Comparison of ENCODE assay signal across 8 cellular contexts in the genomic region with DNA sequence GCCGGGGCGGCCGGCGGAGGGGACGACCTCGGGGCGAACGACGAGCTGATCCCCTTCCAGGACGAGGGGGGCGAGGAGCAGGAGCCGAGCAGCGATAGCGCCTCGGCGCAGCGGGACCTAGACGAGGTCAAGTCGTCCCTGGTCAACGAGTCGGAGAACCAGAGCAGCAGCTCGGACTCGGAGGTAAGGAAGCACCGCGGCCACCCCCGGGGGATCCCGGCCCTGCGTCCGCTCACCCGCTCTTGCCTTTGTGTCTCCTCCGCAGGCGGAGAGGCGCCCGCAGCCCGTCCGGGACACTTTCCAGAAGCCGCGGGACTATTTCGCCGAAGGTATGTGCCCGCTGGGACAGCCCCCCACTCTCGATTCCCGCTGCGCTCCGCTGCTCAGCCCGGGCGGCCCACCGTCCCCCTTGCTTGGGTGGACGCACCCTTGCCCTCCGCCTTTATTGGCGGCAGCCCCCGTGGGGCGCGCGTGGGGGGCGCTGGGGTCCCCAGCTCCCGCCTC. TPM values are rescaled to one million over a fixed set of nuclear protein-coding genes. Genes with fewer than 3 reads are reported as not detected.
DNase-seq lines count a peak whose midpoint lies in the region; ATAC-seq and TF ChIP-seq lines count a peak whose summit lies in the region.

No MANE protein-coding gene starts in this region.

- intact Hi-C loops in Right ventricle myocardium inferior (cut with DNase I) (loop anchor here (1.0 to 5.0 kb wide), 4 partner anchors 43 to 151 kb away; no protein-coding TSS in a partner anchor), aorta (cut with DNase I) (loop anchor here (1.0 to 5.0 kb wide), 3 partner anchors 67 to 151 kb away; no protein-coding TSS in a partner anchor)

- H3K27ac ChIP-seq in cardiac muscle cell (peak overlapping the region; percentile 56), endodermal cell (ENCODE audit: low read depth, low read length) (peak overlapping the region; percentile 62), mucosa of rectum (ENCODE audit: low read depth in 2 of 2, low read length in 2 of 2) (peak overlapping the region; percentile 9 to 32), aorta (ENCODE audit: low read depth in 1 of 2, low read length in 2 of 2) (peak overlapping the region in 1 of 2 donors; percentile 61)

- no peak for TF ChIP-seq CTCF in cardiac muscle cell (IDR thresholded peaks at IDR 0.05; ENCODE audit: low read depth, low read length)
- no peak for TF ChIP-seq CTCF in endodermal cell (conservative IDR thresholded peaks at IDR 0.05)

- no peak overlapping the region for H3K4me3 Mint-ChIP-seq in T-helper 2 cell treated with Interferon-gamma antibody and Interleukin-4, amounts not matched to agents 5 μg/mL and 100 μg/mL, for 36 hours
- peak overlapping the region; percentile 84 for H3K4me3 Mint-ChIP-seq in endodermal cell

- H3K27ac Mint-ChIP-seq in T-helper 2 cell treated with Interferon-gamma antibody and Interleukin-4, amounts not matched to agents 5 μg/mL and 100 μg/mL, for 36 hours, result no peak overlapping the region
- H3K27ac Mint-ChIP-seq in endodermal cell, result peak overlapping the region; percentile 30

- WGBS in endodermal cell (ENCODE audit: insufficient coverage in 1 of 2, insufficient read length in 1 of 2), 2 experiments, result 0% methylated on average over 15 to 57 of the region's 57 CpGs
- 0 to 1% methylated on average over 44 to 57 of the region's 57 CpGs for WGBS in aorta, 2 donors

- H3K9me3 Mint-ChIP-seq in T-helper 2 cell treated with Interferon-gamma antibody and Interleukin-4, amounts not matched to agents 5 μg/mL and 100 μg/mL, for 36 hours, result no peaks in the 10 kb centered on the region
- no peaks in the 10 kb centered on the region for H3K9me3 Mint-ChIP-seq in endodermal cell

- H3K36me3 ChIP-seq in cardiac muscle cell, result no peaks in the 10 kb centered on the region
- peaks cover 26% of the 10 kb centered on the region for H3K36me3 ChIP-seq in endodermal cell (ENCODE audit: control insufficient read depth, insufficient read depth, low read length)
- no peaks in the 10 kb centered on the region for H3K36me3 ChIP-seq in mucosa of rectum (ENCODE audit: control insufficient read depth in 2 of 2, insufficient read depth in 2 of 2, low read length in 2 of 2)
- no peaks in the 10 kb centered on the region for H3K36me3 ChIP-seq in aorta (ENCODE audit: control insufficient read depth in 1 of 2, insufficient read depth in 2 of 2, low read length in 1 of 2)

- H3K4me1 ChIP-seq in cardiac muscle cell (ENCODE audit: low read depth), result peaks cover 14% of the 10 kb centered on the region
- peaks cover 12% of the 10 kb centered on the region for H3K4me1 ChIP-seq in endodermal cell (ENCODE audit: control insufficient read depth, insufficient read depth, low read length)
- peaks cover 4 to 5% of the 10 kb centered on the region in 2 donors for H3K4me1 ChIP-seq in mucosa of rectum (ENCODE audit: control insufficient read depth in 2 of 2, insufficient read depth in 2 of 2, low read length in 2 of 2)
- H3K4me1 ChIP-seq in aorta (ENCODE audit: control insufficient read depth in 1 of 2, insufficient read depth in 2 of 2, low read length in 2 of 2), result no peaks in the 10 kb centered on the region

- H3K36me3 Mint-ChIP-seq in T-helper 2 cell treated with Interferon-gamma antibody and Interleukin-4, amounts not matched to agents 5 μg/mL and 100 μg/mL, for 36 hours (ENCODE audit: low read depth), result no peaks in the 10 kb centered on the region
- peaks cover 20% of the 10 kb centered on the region for H3K36me3 Mint-ChIP-seq in endodermal cell (ENCODE audit: low read depth)

- H3K9me3 ChIP-seq in cardiac muscle cell (ENCODE audit: low read depth), result no peaks in the 10 kb centered on the region
- H3K9me3 ChIP-seq in endodermal cell (ENCODE audit: control insufficient read depth, low read length), result no peaks in the 10 kb centered on the region
- H3K9me3 ChIP-seq in mucosa of rectum (ENCODE audit: control insufficient read depth in 2 of 2, low read length in 2 of 2), result no peaks in the 10 kb centered on the region
- H3K9me3 ChIP-seq in aorta (ENCODE audit: control insufficient read depth, low read length), result no peaks in the 10 kb centered on the region

- ATAC-seq in Right ventricle myocardium inferior, result no peak
- ATAC-seq in aorta (ENCODE audit: low FRiP score), result no peak
- no peak for ATAC-seq in GM21717 (IDR thresholded peaks at IDR 0.05; ENCODE audit: unreplicated experiment)

- H3K9ac ChIP-seq in endodermal cell (ENCODE audit: extremely low read depth, low read length, poor library complexity, severe bottlenecking), result peak overlapping the region; percentile 80
- peak overlapping the region in 1 of 2 donors; percentile 44 for H3K9ac ChIP-seq in mucosa of rectum (ENCODE audit: low read depth in 1 of 2, low read length in 2 of 2)

- DNase-seq in cardiac muscle cell (ENCODE audit: low read depth in 1 of 2, low spot score in 1 of 2), result peak; percentile 64 to 74
- DNase-seq in Right ventricle myocardium inferior (ENCODE audit: missing footprints), result no peak
- peak; percentile 6 for DNase-seq in T-helper 2 cell treated with Interferon-gamma antibody and Interleukin-4, amounts not matched to agents 5 μg/mL and 100 μg/mL, for 36 hours (ENCODE audit: low spot score)
- DNase-seq in endodermal cell, result peak; percentile 76
- DNase-seq in aorta, result peak; percentile 62 to 86
- no peak for DNase-seq in NK-92 (lab: John Stamatoyannopoulos, UW; ENCODE audit: unreplicated experiment)

- H3K4me3 ChIP-seq in cardiac muscle cell, result peak overlapping the region; percentile 57
- peak overlapping the region; percentile 97 for H3K4me3 ChIP-seq in endodermal cell (ENCODE audit: low read length)
- H3K4me3 ChIP-seq in mucosa of rectum (ENCODE audit: low read length in 2 of 2), result peak overlapping the region; percentile 64 to 68
- H3K4me3 ChIP-seq in aorta (ENCODE audit: low read length in 2 of 2), result peak overlapping the region; percentile 84 to 94

- H3K27me3 Mint-ChIP-seq in T-helper 2 cell treated with Interferon-gamma antibody and Interleukin-4, amounts not matched to agents 5 μg/mL and 100 μg/mL, for 36 hours (ENCODE audit: low read depth), result peaks cover 73% of the 10 kb centered on the region
- no peaks in the 10 kb centered on the region for H3K27me3 Mint-ChIP-seq in endodermal cell (ENCODE audit: insufficient read depth)

- H3K27me3 ChIP-seq in cardiac muscle cell, result peaks cover 8% of the 10 kb centered on the region
- H3K27me3 ChIP-seq in endodermal cell (ENCODE audit: control insufficient read depth, insufficient read depth, low read length, poor library complexity, severe bottlenecking), result no peaks in the 10 kb centered on the region
- peaks cover 8 to 19% of the 10 kb centered on the region in 2 donors for H3K27me3 ChIP-seq in mucosa of rectum (ENCODE audit: control insufficient read depth in 2 of 2, insufficient read depth in 2 of 2, low read length in 2 of 2)
- no peaks in the 10 kb centered on the region for H3K27me3 ChIP-seq in aorta (ENCODE audit: control insufficient read depth in 1 of 2, insufficient read depth in 2 of 2, low read length in 1 of 2)

- H3K4me1 Mint-ChIP-seq in T-helper 2 cell treated with Interferon-gamma antibody and Interleukin-4, amounts not matched to agents 5 μg/mL and 100 μg/mL, for 36 hours (ENCODE audit: low read depth), result peaks cover 5% of the 10 kb centered on the region
- peaks cover 30% of the 10 kb centered on the region for H3K4me1 Mint-ChIP-seq in endodermal cell

RNA-seq across cellular contexts. Expression of a gene that starts 0.6 kb away (rescaled TPM):
- 1.5 and 5.3 TPM in 2 replicates for total RNA-seq in cardiac muscle cell
- 10.0 and 19.0 TPM in 2 replicates for polyA plus RNA-seq in cardiac muscle cell
- 9.3 TPM for total RNA-seq in Right ventricle myocardium inferior
- total RNA-seq in endodermal cell, result 10 to 100 TPM; 71.9 to 73.3 TPM
- 56.9 TPM for polyA plus RNA-seq in endodermal cell (2013, experiment 1 of 2)
- polyA plus RNA-seq in endodermal cell (2013, experiment 2 of 2), result 50.0 TPM
- total RNA-seq in aorta, result 10 to 100 TPM; 35.7 to 39.5 TPM
- polyA plus RNA-seq in aorta, result 10 to 100 TPM; 14.1 to 27.9 TPM

Comparison
In these comparisons a context has a peak if more than half of its experiments do, and no peak if none do; other contexts are left out.
1. DNase-seq: peak in cardiac muscle cell (2 of 2), T-helper 2 cell treated with Interferon-gamma antibody and Interleukin-4, amounts not matched to agents 5 μg/mL and 100 μg/mL, for 36 hours (single experiment), endodermal cell (single experiment) and aorta (2 of 2); none in Right ventricle myocardium inferior (single experiment) and NK-92 (single experiment).
2. Peak in every context shown above with its lines, with median percentiles within 50 percentile points of each other: H3K4me3 ChIP-seq.